10 cellular contexts compared by ENCODE assay signal in genomic region chr15:73685561-73685960, GRCh38. TPM values are rescaled to one million over a fixed set of nuclear protein-coding genes. Genes with fewer than 3 reads are reported as not detected.
DNase-seq lines count a peak whose midpoint lies in the region; ATAC-seq, FAIRE-seq and TF ChIP-seq lines count a peak whose summit lies in the region.
"Had no signal": no experiment of that assay in that cellular context is flagged by ENCODE, and none has a peak within 500 bp of the region (broad histone marks: within the 10 kb centered on the region; RNA-seq: fewer than 3 reads in every experiment).

No MANE protein-coding gene starts in this region.

- H3K4me1 Mint-ChIP-seq in mesothelial cell of epicardium = peaks cover 24% of the 10 kb centered on the region
- H3K4me1 Mint-ChIP-seq in activated naive CD4-positive, alpha-beta T cell treated with anti-CD3 and anti-CD28 coated beads for 36 hours (ENCODE audit: low read depth) = peaks cover 18% of the 10 kb centered on the region

- no peaks in the 10 kb centered on the region for H3K9me3 ChIP-seq in HepG2 (ENCODE audit: low read length)
- no peaks in the 10 kb centered on the region for H3K9me3 ChIP-seq in right lobe of liver

- H3K27ac ChIP-seq in HepG2 (ENCODE audit: extremely low read length, insufficient read depth, low read length) (no peak overlapping the region), right lobe of liver (no peak overlapping the region)

- peak overlapping the region; percentile 85; the same call in 1 of the 2 replicates for H3K9ac ChIP-seq in HepG2 (ENCODE audit: insufficient read depth, low read depth, low read length)

- H2AFZ ChIP-seq in HepG2 (ENCODE audit: low read length) = no peak overlapping the region

- peak overlapping the region; percentile 92 for H3K27ac Mint-ChIP-seq in mesothelial cell of epicardium
- no peak overlapping the region for H3K27ac Mint-ChIP-seq in activated naive CD4-positive, alpha-beta T cell treated with anti-CD3 and anti-CD28 coated beads for 36 hours

- H3K79me2 ChIP-seq in HepG2 (ENCODE audit: insufficient read depth, low read length) = peaks cover 45% of the 10 kb centered on the region

- TF ChIP-seq EP300 in HepG2 (IDR thresholded peaks at IDR 0.05; ENCODE audit: low read depth in 2 of 2, low read length in 2 of 2) (no peak), HepG2 (CRISPR knock-in tag; IDR thresholded peaks at IDR 0.05; ENCODE audit: borderline replicate concordance) (no peak)

- no peaks in the 10 kb centered on the region for H3K36me3 ChIP-seq in HepG2 (replicated peaks in 1 of 2; ENCODE audit: control insufficient read depth in 1 of 2, insufficient read depth in 2 of 2, low read length in 2 of 2)
- no peaks in the 10 kb centered on the region for H3K36me3 ChIP-seq in right lobe of liver

- POLR2A ChIA-PET in HepG2 (lab: Yijun Ruan, JAX) = interaction anchor here (0.9 to 2.6 kb wide), 4 partner anchors 9 to 52 kb away, joined by 3 to 15 read pairs (median 6); partner anchors contain the start of gene NPTN

- H3K4me1 ChIP-seq in HepG2 (ENCODE audit: insufficient read depth, low read length) (peaks cover 66% of the 10 kb centered on the region), right lobe of liver (peaks cover 0 to 7% (median 0%) of the 10 kb centered on the region in 4 donors)

- H3K27me3 Mint-ChIP-seq in mesothelial cell of epicardium (ENCODE audit: low read depth) = no peaks in the 10 kb centered on the region
- peaks cover 41% of the 10 kb centered on the region for H3K27me3 Mint-ChIP-seq in activated naive CD4-positive, alpha-beta T cell treated with anti-CD3 and anti-CD28 coated beads for 36 hours (ENCODE audit: low read depth)

- CTCF ChIA-PET in HepG2 (lab: Yijun Ruan, JAX; ENCODE audit: low intra/inter-chr PET ratio, low total read pairs) = no interaction called here
- CTCF ChIA-PET in activated naive CD4-positive, alpha-beta T cell treated with anti-CD3 and anti-CD28 coated beads for 36 hours (lab: Charles Lee) = interaction anchor here (0.7 to 2.5 kb wide), 6 partner anchors 8 to 49 kb away, joined by 4 to 13 read pairs (median 8); no protein-coding TSS in a partner anchor

- DNase-seq in HepG2 (ENCODE audit: low spot score) (no peak), right lobe of liver (no peak), cardiac fibroblast (ENCODE audit: low read depth in 2 of 2) (peak in 1 of 2 donors; percentile 31), mesothelial cell of epicardium (ENCODE audit: low spot score in 2 of 2, unreplicated experiment in 2 of 2) (no peak), MV-4-11 (lab: John Stamatoyannopoulos, UW) (no peak), frontal cortex (ENCODE audit: low spot score in 2 of 2) (no peak)
- DNase-seq in activated naive CD4-positive, alpha-beta T cell treated with anti-CD3 and anti-CD28 coated beads for 36 hours = no peak
- DNase-seq: NCI-H510A had no signal

- WGBS in HepG2 (ENCODE audit: low lambda C conversion rate) = 48% methylated on average over 3 of the region's 3 CpGs
- 53% methylated on average over 3 of the region's 3 CpGs for WGBS in right lobe of liver (ENCODE audit: insufficient coverage, low coverage, low lambda C conversion rate, missing lambda C conversion rate)

- no peaks in the 10 kb centered on the region for H3K36me3 Mint-ChIP-seq in mesothelial cell of epicardium
- H3K36me3 Mint-ChIP-seq in activated naive CD4-positive, alpha-beta T cell treated with anti-CD3 and anti-CD28 coated beads for 36 hours (ENCODE audit: low read depth) = no peaks in the 10 kb centered on the region

- in situ Hi-C loops in HepG2 (cut with HindIII; ENCODE audit: extremely low pct_ligation_motif_present, low pct_unique_long_range_greater_than_20kb) = no loop called here

- H3K4me3 Mint-ChIP-seq in mesothelial cell of epicardium = peak overlapping the region; percentile 85
- H3K4me3 Mint-ChIP-seq in activated naive CD4-positive, alpha-beta T cell treated with anti-CD3 and anti-CD28 coated beads for 36 hours = no peak overlapping the region

- TF ChIP-seq POLR2A in HepG2 (IDR thresholded peaks at IDR 0.05; ENCODE audit: insufficient read depth in 1 of 2, low read depth in 2 of 2, low read length in 2 of 2) (no peak), right lobe of liver (IDR thresholded peaks at IDR 0.05) (no peak)

- no peak for FAIRE-seq in HepG2 (lab: Jason Lieb, UNC)
- FAIRE-seq in frontal cortex (lab: Jason Lieb, UNC) = no peak
- FAIRE-seq: D721Med had no signal

- H3K4me3 ChIP-seq in HepG2 (replicated peaks in 1 of 3; ENCODE audit: insufficient read depth in 1 of 3, low read depth in 2 of 3, low read length in 3 of 3) (peak overlapping the region; percentile 92 to 97 (median 94)), right lobe of liver (no peak overlapping the region), cardiac fibroblast (replicated peaks in 1 of 2; ENCODE audit: low read depth in 2 of 2, low read length in 2 of 2) (peak overlapping the region; percentile 14 to 82)

- H4K20me1 ChIP-seq in HepG2 (ENCODE audit: insufficient read depth, low read length) = peaks cover 12% of the 10 kb centered on the region

- ATAC-seq in HepG2 (no peak), right lobe of liver (no peak), GM19035 (IDR thresholded peaks at IDR 0.05; ENCODE audit: unreplicated experiment) (no peak)

- peak overlapping the region; percentile 82 for H3K4me2 ChIP-seq in HepG2 (ENCODE audit: low read depth, low read length)

- H3K27me3 ChIP-seq in HepG2 (ENCODE audit: control insufficient read depth in 1 of 2, insufficient read depth in 2 of 2, low read length in 2 of 2) (0 out of 5 replicates have a peak, but pooled peaks cover 0 to 2% of the 10 kb centered on the region in 2 experiments), right lobe of liver (no peaks in the 10 kb centered on the region)

- no peak for TF ChIP-seq CTCF in HepG2 (CRISPR knock-in tag; IDR thresholded peaks at IDR 0.05)
- TF ChIP-seq CTCF in right lobe of liver (IDR thresholded peaks at IDR 0.05) = no peak
- TF ChIP-seq CTCF in cardiac fibroblast (IDR thresholded peaks at IDR 0.05; ENCODE audit: low read depth, low read length) = no peak
- TF ChIP-seq CTCF in mesothelial cell of epicardium (IDR thresholded peaks at IDR 0.05; ENCODE audit: unreplicated experiment) = no peak

- TSS peak; percentile 60 for BruUV-seq in HepG2 (replicated peaks; lab: Mats Ljungman, UMichigan)

- intact Hi-C loops in HepG2 (cut with micrococcal nuclease; ENCODE audit: unreplicated experiment) = loop anchor here (5.0 kb wide), 1 partner anchor 48 kb away; no protein-coding TSS in a partner anchor
- intact Hi-C loops in right lobe of liver (cut with DNase I) = no loop called here
- intact Hi-C loops in activated naive CD4-positive, alpha-beta T cell treated with anti-CD3 and anti-CD28 coated beads for 36 hours (cut with micrococcal nuclease) = loop anchor here (1.0 kb wide), 1 partner anchor 12 kb away; no protein-coding TSS in a partner anchor

- H3K9me3 Mint-ChIP-seq in mesothelial cell of epicardium = no peaks in the 10 kb centered on the region
- no peaks in the 10 kb centered on the region for H3K9me3 Mint-ChIP-seq in activated naive CD4-positive, alpha-beta T cell treated with anti-CD3 and anti-CD28 coated beads for 36 hours

- TF ChIP-seq RAD21 in HepG2 (CRISPR knock-in tag; IDR thresholded peaks at IDR 0.05) = no peak

RNA-seq across cellular contexts. Expression of gene CD276, which starts 1.4 kb away (rescaled TPM):
- 32.4 and 55.2 TPM in 2 replicates for total RNA-seq in HepG2 (2016; rRNA removed; fragmentation: Illumina TruSeq; extraction: Trizol)
- total RNA-seq in HepG2 (2016; cell fraction: cytosol; rRNA removed; fragmentation: Illumina TruSeq; extraction: Trizol; ENCODE audit: low read depth) = 16.9 and 18.3 TPM in 2 replicates
- 24.4 and 61.0 TPM in 2 replicates for total RNA-seq in HepG2 (2016; cell fraction: insoluble cytoplasmic fraction; rRNA removed; fragmentation: Illumina TruSeq; extraction: Trizol)
- total RNA-seq in HepG2 (2016; cell fraction: membrane; rRNA removed; fragmentation: Illumina TruSeq; extraction: Trizol) = 46.3 and 47.7 TPM in 2 replicates
- 42.6 and 54.3 TPM in 2 replicates for total RNA-seq in HepG2 (2016; cell fraction: nucleus; rRNA removed; fragmentation: Illumina TruSeq; extraction: Trizol)
- 24.6 and 28.0 TPM in 2 replicates for polyA plus RNA-seq in HepG2 (2011; rRNA removed)
- polyA plus RNA-seq in HepG2 (2011; cell fraction: cytosol; rRNA removed) = 15.5 and 19.6 TPM in 2 replicates
- polyA plus RNA-seq in HepG2 (2011; cell fraction: nucleus; rRNA removed) = 50.4 and 51.5 TPM in 2 replicates
- 33.8 and 47.0 TPM in 2 replicates for polyA plus RNA-seq in HepG2 (2012)
- 17.0 and 19.2 TPM in 2 replicates for polyA plus RNA-seq in HepG2 (2016; cell fraction: cytosol; fragmentation: Illumina TruSeq; extraction: Trizol; ENCODE audit: low read depth)
- polyA plus RNA-seq in HepG2 (2016; cell fraction: insoluble cytoplasmic fraction; fragmentation: Illumina TruSeq; extraction: Trizol; ENCODE audit: low read depth) = 38.5 and 39.5 TPM in 2 replicates
- 40.0 and 45.8 TPM in 2 replicates for polyA plus RNA-seq in HepG2 (2016; cell fraction: membrane; fragmentation: Illumina TruSeq; extraction: Trizol; ENCODE audit: low read depth)
- 118 and 128 TPM in 2 replicates for polyA plus RNA-seq in HepG2 (2016; cell fraction: nucleus; fragmentation: Illumina TruSeq; extraction: Trizol; ENCODE audit: insufficient read depth, low read depth)
- polyA minus RNA-seq in HepG2 (2011; rRNA and poly(A)+ RNA removed; ENCODE audit: low replicate concordance) = 41.0 and 52.9 TPM in 2 replicates
- 26.4 and 27.7 TPM in 2 replicates for polyA minus RNA-seq in HepG2 (2011; cell fraction: cytosol; rRNA and poly(A)+ RNA removed)
- polyA minus RNA-seq in HepG2 (2011; cell fraction: nucleus; rRNA and poly(A)+ RNA removed) = 17.9 TPM in 2 replicates
- total RNA-seq in right lobe of liver = 10 to 100 TPM; 18.8 to 56.5 (median 23.8) TPM
- 174 to 179 TPM (median 178 TPM) in 3 replicates for total RNA-seq in mesothelial cell of epicardium
- 24.9 TPM for total RNA-seq in frontal cortex
- total RNA-seq in activated naive CD4-positive, alpha-beta T cell treated with anti-CD3 and anti-CD28 coated beads for 36 hours = 1 to 10 TPM; 1.2 to 1.3 TPM

RNA-seq across cellular contexts. Expression of gene NPTN, which starts 52.4 kb away (rescaled TPM):
- total RNA-seq in HepG2 (2016; rRNA removed; fragmentation: Illumina TruSeq; extraction: Trizol) = 57.7 and 110 TPM in 2 replicates
- total RNA-seq in HepG2 (2016; cell fraction: cytosol; rRNA removed; fragmentation: Illumina TruSeq; extraction: Trizol; ENCODE audit: low read depth) = 17.2 and 17.9 TPM in 2 replicates
- total RNA-seq in HepG2 (2016; cell fraction: insoluble cytoplasmic fraction; rRNA removed; fragmentation: Illumina TruSeq; extraction: Trizol) = 51.8 and 113 TPM in 2 replicates
- 34.2 and 36.6 TPM in 2 replicates for total RNA-seq in HepG2 (2016; cell fraction: membrane; rRNA removed; fragmentation: Illumina TruSeq; extraction: Trizol)
- 95.6 and 123 TPM in 2 replicates for total RNA-seq in HepG2 (2016; cell fraction: nucleus; rRNA removed; fragmentation: Illumina TruSeq; extraction: Trizol)
- 77.8 and 78.0 TPM in 2 replicates for polyA plus RNA-seq in HepG2 (2011; rRNA removed)
- polyA plus RNA-seq in HepG2 (2011; cell fraction: cytosol; rRNA removed) = 52.1 and 63.6 TPM in 2 replicates
- polyA plus RNA-seq in HepG2 (2011; cell fraction: nucleus; rRNA removed) = 68.7 and 71.5 TPM in 2 replicates
- 70.7 and 70.9 TPM in 2 replicates for polyA plus RNA-seq in HepG2 (2012)
- 10.9 and 14.0 TPM in 2 replicates for polyA plus RNA-seq in HepG2 (2016; cell fraction: cytosol; fragmentation: Illumina TruSeq; extraction: Trizol; ENCODE audit: low read depth)
- polyA plus RNA-seq in HepG2 (2016; cell fraction: insoluble cytoplasmic fraction; fragmentation: Illumina TruSeq; extraction: Trizol; ENCODE audit: low read depth) = 47.9 and 59.8 TPM in 2 replicates
- polyA plus RNA-seq in HepG2 (2016; cell fraction: membrane; fragmentation: Illumina TruSeq; extraction: Trizol; ENCODE audit: low read depth) = 19.8 and 23.6 TPM in 2 replicates
- polyA plus RNA-seq in HepG2 (2016; cell fraction: nucleus; fragmentation: Illumina TruSeq; extraction: Trizol; ENCODE audit: insufficient read depth, low read depth) = 129 and 139 TPM in 2 replicates
- polyA minus RNA-seq in HepG2 (2011; rRNA and poly(A)+ RNA removed; ENCODE audit: low replicate concordance) = 43.9 and 90.7 TPM in 2 replicates
- polyA minus RNA-seq in HepG2 (2011; cell fraction: cytosol; rRNA and poly(A)+ RNA removed) = 43.9 and 44.1 TPM in 2 replicates
- polyA minus RNA-seq in HepG2 (2011; cell fraction: nucleus; rRNA and poly(A)+ RNA removed) = 87.2 and 106 TPM in 2 replicates
- 10 to 100 TPM; 25.4 to 49.9 (median 35.4) TPM for total RNA-seq in right lobe of liver
- total RNA-seq in mesothelial cell of epicardium = 102 to 116 TPM (median 109 TPM) in 3 replicates
- total RNA-seq in frontal cortex = 106 TPM
- 10 to 100 TPM; 20.8 to 22.8 TPM for total RNA-seq in activated naive CD4-positive, alpha-beta T cell treated with anti-CD3 and anti-CD28 coated beads for 36 hours

Comparison
In these comparisons a context has a peak if more than half of its experiments do, and no peak if none do; other contexts are left out.
1. H3K4me3 ChIP-seq: peak in HepG2 (3 of 3) and cardiac fibroblast (2 of 2); none in right lobe of liver (0 of 3).
2. intact Hi-C loops: an anchor here in HepG2 (5.0 kb wide) and activated naive CD4-positive, alpha-beta T cell treated with anti-CD3 and anti-CD28 coated beads for 36 hours (1.0 kb wide); none called in right lobe of liver.
3. RNA of gene CD276, which starts 1.4 kb away (total RNA-seq): 174 to 179 TPM in mesothelial cell of epicardium, 16.9 to 61.0 TPM in HepG2, 18.8 to 56.5 TPM in right lobe of liver and 24.9 TPM in frontal cortex (single experiment); 1.2 to 1.3 TPM in activated naive CD4-positive, alpha-beta T cell treated with anti-CD3 and anti-CD28 coated beads for 36 hours; every median in the first group is over 4 times any median in the second.